In genomic region chr2:190036071-190036470, GRCh38 we compare ENCODE assay signal across 6 cellular contexts. TPM values are rescaled to one million over a fixed set of nuclear protein-coding genes. Genes with fewer than 3 reads are reported as not detected.
"Had no signal": no experiment of that assay in that cellular context is flagged by ENCODE, and none has a peak within 500 bp of the region (broad histone marks: within the 10 kb centered on the region; RNA-seq: fewer than 3 reads in every experiment).

No MANE protein-coding gene starts in this region.

- DNase-seq: H9, HCEC 1CT, IMR-90 had no signal

- H3K4me2 ChIP-seq: GM23338 had no signal

- H2AFZ ChIP-seq: GM23338 had no signal

- H3K4me3 ChIP-seq: GM23338 had no signal

RNA-seq across cellular contexts. Expression of gene MSTN, which starts 26.5 kb away (rescaled TPM):
- total RNA-seq: H1, H9, HT-29 had no signal
- polyA plus RNA-seq: GM23338, H1, IMR-90 had no signal
